Comparison of ENCODE assay signal across 8 cellular contexts in genomic region chrX:110665636-110666035, GRCh38.
DNase-seq lines count a peak whose midpoint lies in the region; ATAC-seq and TF ChIP-seq lines count a peak whose summit lies in the region.

No MANE protein-coding gene starts in this region.

- peak; percentile 60 for ATAC-seq in HG02588 (IDR thresholded peaks at IDR 0.05; ENCODE audit: unreplicated experiment)
- ATAC-seq in mucosa of descending colon = peak; percentile 40
- ATAC-seq in GM18861 (IDR thresholded peaks at IDR 0.05; ENCODE audit: unreplicated experiment) = no peak
- ATAC-seq in HG02840 (IDR thresholded peaks at IDR 0.05; ENCODE audit: low FRiP score, unreplicated experiment) = no peak

- H3K4me3 ChIP-seq in mucosa of descending colon = no peak overlapping the region

- H3K36me3 ChIP-seq in mucosa of descending colon (ENCODE audit: low read depth) = no peaks in the 10 kb centered on the region

- H3K4me1 ChIP-seq in mucosa of descending colon (ENCODE audit: low read depth) = no peaks in the 10 kb centered on the region

- DNase-seq in stimulated activated CD4-positive, alpha-beta T cell treated with anti-CD3 and anti-CD28 coated beads, Interleukin-15, amount 100 ng/mL, for 24 hours = peak; percentile 23
- no peak for DNase-seq in stimulated activated CD4-positive, alpha-beta T cell treated with anti-CD3 and anti-CD28 coated beads, Interleukin-12 subunit alpha, Interleukin-12 subunit beta, amount 100 ng/mL, for 4 hours
- peak; percentile 31 for DNase-seq in NCI-H460 (ENCODE audit: extremely low read depth, low read depth)
- peak; percentile 13 for DNase-seq in dedifferentiated amniotic fluid mesenchymal stem cell (ENCODE audit: extremely low spot score)
- peak in 1 of 3 donors; percentile 10 for DNase-seq in mucosa of descending colon

- intact Hi-C loops in mucosa of descending colon (cut with DNase I, micrococcal nuclease) = no loop called here

- no peaks in the 10 kb centered on the region for H3K9me3 ChIP-seq in mucosa of descending colon

- TF ChIP-seq CTCF in mucosa of descending colon (IDR thresholded peaks at IDR 0.05) = no peak

Comparison
In these comparisons a context has a peak if more than half of its experiments do, and no peak if none do; other contexts are left out.
1. ATAC-seq: peak in HG02588 (single experiment) and mucosa of descending colon (single experiment); none in GM18861 (single experiment) and HG02840 (single experiment).